In genomic region chr6:18101271-18101670, GRCh38 we compare ENCODE assay signal across 21 cellular contexts. TPM values are rescaled to one million over a fixed set of nuclear protein-coding genes. Genes with fewer than 3 reads are reported as not detected.
DNase-seq lines count a peak whose midpoint lies in the region; ATAC-seq and TF ChIP-seq lines count a peak whose summit lies in the region.
"Had no signal": no experiment of that assay in that cellular context is flagged by ENCODE, and none has a peak within 500 bp of the region (broad histone marks: within the 10 kb centered on the region; RNA-seq: fewer than 3 reads in every experiment).

No MANE protein-coding gene starts in this region.

- DNase-seq in AG09309 (ENCODE audit: low read depth) (peak; percentile 8), IMR-90 (peak; percentile 73), choroid plexus epithelial cell (ENCODE audit: low read depth) (peak; percentile 16), mesenchymal stem cell (peak; percentile 7), 8988T (no peak)
- DNase-seq in activated T-cell treated with anti-CD3 and anti-CD28 coated beads, Interleukin-2, amount 50 U/mL, for 48 hours, result no peak
- DNase-seq: ACHN; activated CD4-positive, alpha-beta T cell treated with anti-CD3 and anti-CD28 coated beads, Interleukin-2, amount 50 U/mL, for 48 hours; activated naive CD4-positive, alpha-beta T cell treated with Interleukin-2 at 50 U/mL for 16 hours; activated T-cell treated with anti-CD3 and anti-CD28 coated beads for 4 hours; aorta; CD8-positive, alpha-beta memory T cell; colonic mucosa; foreskin melanocyte; naive thymus-derived CD4-positive, alpha-beta T cell; posterior cingulate gyrus; stimulated activated CD4-positive, alpha-beta T cell treated with anti-CD3 and anti-CD28 coated beads, Interleukin-4, amount 100 ng/mL, for 1 hour; uterus had no signal

- H2BK15ac ChIP-seq in IMR-90 (ENCODE audit: low read depth, low read length) (no peak overlapping the region), mesenchymal stem cell (ENCODE audit: low read depth, poor library complexity, severe bottlenecking) (no peak overlapping the region)

- TF ChIP-seq RAD21 in IMR-90 (IDR thresholded peaks at IDR 0.05; ENCODE audit: low read length), result no peak

- H3K27ac ChIP-seq in IMR-90 (ENCODE audit: insufficient read depth, low read length), result no peak overlapping the region
- H3K27ac ChIP-seq in mesenchymal stem cell (ENCODE audit: low read length, poor library complexity, severe bottlenecking), result no peak overlapping the region
- H3K27ac ChIP-seq: colonic mucosa, skin epidermis, uterus had no signal

- H3K4me2 ChIP-seq in IMR-90 (ENCODE audit: low read depth, low read length), result no peak overlapping the region
- no peak overlapping the region for H3K4me2 ChIP-seq in mesenchymal stem cell (ENCODE audit: low read length, poor library complexity, severe bottlenecking)

- no peaks in the 10 kb centered on the region for H4K20me1 ChIP-seq in IMR-90 (ENCODE audit: insufficient read depth, low read length)

- H3K14ac ChIP-seq in IMR-90 (replicated peaks; ENCODE audit: low read depth, low read length) (no peak overlapping the region), mesenchymal stem cell (ENCODE audit: low read length in 2 of 2) (no peak overlapping the region)

- H3K36me3 ChIP-seq in IMR-90 (ENCODE audit: control insufficient read depth, insufficient read depth, low read length), result no peaks in the 10 kb centered on the region
- no peaks in the 10 kb centered on the region for H3K36me3 ChIP-seq in mesenchymal stem cell (ENCODE audit: control insufficient read depth in 1 of 2, insufficient read depth in 2 of 2, low read depth in 1 of 2, low read length in 2 of 2)
- H3K36me3 ChIP-seq: colonic mucosa, uterus had no signal

- no peak for TF ChIP-seq POLR2A in IMR-90 (IDR thresholded peaks at IDR 0.05; ENCODE audit: low read depth, low read length)

- H2AK9ac ChIP-seq in IMR-90 (replicated peaks; ENCODE audit: low read depth, low read length, poor library complexity), result no peak overlapping the region

- H2AK5ac ChIP-seq in IMR-90 (ENCODE audit: low read depth, low read length) (no peak overlapping the region), mesenchymal stem cell (ENCODE audit: low read length, severe bottlenecking) (no peak overlapping the region)

- peaks cover 7% of the 10 kb centered on the region; the same call in 1 of the 2 replicates for H3K9me1 ChIP-seq in IMR-90 (ENCODE audit: insufficient read depth, low read length)

- POLR2A ChIA-PET in IMR-90 (lab: Charles Lee; ENCODE audit: unreplicated experiment), result no interaction called here

- H4K91ac ChIP-seq in IMR-90 (ENCODE audit: insufficient read depth, low read depth, low read length) (no peak overlapping the region), mesenchymal stem cell (ENCODE audit: low read length) (no peak overlapping the region)

- H2BK12ac ChIP-seq in mesenchymal stem cell (ENCODE audit: low read length in 2 of 2), result no peak overlapping the region

- H2AFZ ChIP-seq in IMR-90 (replicated peaks; ENCODE audit: low read length, poor library complexity), result no peak overlapping the region
- no peak overlapping the region for H2AFZ ChIP-seq in mesenchymal stem cell (ENCODE audit: low read depth, low read length)

- H3K56ac ChIP-seq in IMR-90 (ENCODE audit: extremely low read depth, insufficient read depth, low read length), result no peak overlapping the region

- CTCF ChIA-PET in IMR-90 (lab: Yijun Ruan, JAX), result no interaction called here

- intact Hi-C loops in IMR-90 (cut with micrococcal nuclease), result no loop called here

- H3K4ac ChIP-seq in IMR-90 (ENCODE audit: low read depth, low read length), result no peak overlapping the region
- H3K4ac ChIP-seq in mesenchymal stem cell (ENCODE audit: low read depth in 1 of 2, low read length in 2 of 2), result no peak overlapping the region

- ATAC-seq in IMR-90 (ENCODE audit: low read depth) (peak; percentile 92), HG03135 (IDR thresholded peaks at IDR 0.05; ENCODE audit: unreplicated experiment) (no peak), GM21367 (IDR thresholded peaks at IDR 0.05; ENCODE audit: unreplicated experiment) (no peak)
- ATAC-seq: naive thymus-derived CD4-positive, alpha-beta T cell had no signal

- BruUV-seq in IMR-90 (replicated peaks; lab: Mats Ljungman, UMichigan), result no TSS peak

- H2BK20ac ChIP-seq in IMR-90 (ENCODE audit: low read depth, low read length), result no peak overlapping the region

- H2BK5ac ChIP-seq in IMR-90 (ENCODE audit: low read depth, low read length, poor library complexity, severe bottlenecking) (no peak overlapping the region), mesenchymal stem cell (ENCODE audit: low read depth, low read length, poor library complexity, severe bottlenecking) (no peak overlapping the region)

- H3K9me3 ChIP-seq in IMR-90 (ENCODE audit: control insufficient read depth, insufficient read depth, low read length) (no peaks in the 10 kb centered on the region), mesenchymal stem cell (ENCODE audit: control insufficient read depth, low read length) (peaks cover 3% of the 10 kb centered on the region)
- H3K9me3 ChIP-seq: colonic mucosa, uterus had no signal

- WGBS in IMR-90 (ENCODE audit: extremely low coverage in 2 of 2, insufficient read length in 1 of 2), 2 experiments, result no CpG with 5 or more reads among the region's 1 CpG
- WGBS in mesenchymal stem cell, result 81% methylated on average over 1 of the region's 1 CpG

- H3K18ac ChIP-seq in IMR-90 (ENCODE audit: low read depth, low read length) (no peak overlapping the region), mesenchymal stem cell (ENCODE audit: low read depth in 1 of 2, low read length in 2 of 2) (no peak overlapping the region)

- TF ChIP-seq CTCF in AG09309 (IDR thresholded peaks at IDR 0.05; ENCODE audit: control insufficient read depth, insufficient read depth, low read depth, low read length, missing control alignments), result no peak
- TF ChIP-seq CTCF in IMR-90 (conservative IDR thresholded peaks at IDR 0.05; ENCODE audit: low read depth, low read length), result no peak
- no peak for TF ChIP-seq CTCF in choroid plexus epithelial cell (conservative IDR thresholded peaks at IDR 0.05; ENCODE audit: low read depth, low read length)

- H3K27me3 ChIP-seq in IMR-90 (ENCODE audit: control insufficient read depth, insufficient read depth, low read length) (no peaks in the 10 kb centered on the region), mesenchymal stem cell (ENCODE audit: control insufficient read depth in 1 of 2, insufficient read depth in 1 of 2, low read length in 2 of 2) (no peaks in the 10 kb centered on the region)
- H3K27me3 ChIP-seq: colonic mucosa, uterus had no signal

- dilution Hi-C loops in IMR-90 (cut with HindIII; ENCODE audit: low sequenced_read_pairs, unreplicated experiment), result no loop called here

- H3K4me1 ChIP-seq in IMR-90 (ENCODE audit: control insufficient read depth, insufficient read depth, low read length) (peaks cover 3% of the 10 kb centered on the region), mesenchymal stem cell (ENCODE audit: control insufficient read depth, insufficient read depth, low read depth, low read length) (no peaks in the 10 kb centered on the region)
- H3K4me1 ChIP-seq: colonic mucosa, uterus had no signal

- H3K9ac ChIP-seq in IMR-90 (ENCODE audit: low read depth, low read length) (no peak overlapping the region), mesenchymal stem cell (ENCODE audit: low read length) (no peak overlapping the region)

- in situ Hi-C loops in IMR-90 (cut with MboI; ENCODE audit: low sequenced_read_pairs), result no loop called here

- H2BK120ac ChIP-seq in IMR-90 (ENCODE audit: low read depth, low read length) (no peak overlapping the region), mesenchymal stem cell (ENCODE audit: low read depth, low read length) (no peak overlapping the region)

- H3K23ac ChIP-seq in IMR-90 (ENCODE audit: low read depth, low read length), result no peak overlapping the region
- H3K23ac ChIP-seq in mesenchymal stem cell (ENCODE audit: low read length in 2 of 2), result no peak overlapping the region

- H4K8ac ChIP-seq in IMR-90 (ENCODE audit: low read depth in 2 of 2, low read length in 2 of 2) (no peak overlapping the region), mesenchymal stem cell (ENCODE audit: low read length) (no peak overlapping the region)

- no peak overlapping the region for H4K5ac ChIP-seq in IMR-90 (ENCODE audit: low read depth, low read length)

- H3K4me3 ChIP-seq in AG09309 (ENCODE audit: control insufficient read depth, low read depth, low read length) (no peak overlapping the region), IMR-90 (ENCODE audit: insufficient read depth, low read depth, low read length) (no peak overlapping the region), choroid plexus epithelial cell (ENCODE audit: low read depth, low read length) (no peak overlapping the region), mesenchymal stem cell (ENCODE audit: insufficient read depth in 1 of 2, low read depth in 1 of 2, low read length in 2 of 2) (no peak overlapping the region)
- H3K4me3 ChIP-seq: colonic mucosa, skin epidermis, uterus had no signal

- H3K79me1 ChIP-seq in IMR-90 (ENCODE audit: low read depth in 1 of 2, low read length in 2 of 2) (no peaks in the 10 kb centered on the region), mesenchymal stem cell (replicated peaks; ENCODE audit: low read length, poor library complexity, severe bottlenecking) (no peaks in the 10 kb centered on the region)

RNA-seq across cellular contexts. Expression of gene NHLRC1, which starts 21.2 kb away (rescaled TPM):
- total RNA-seq in IMR-90 (2012; rRNA removed), result 0.83 and 1.1 TPM in 2 replicates
- polyA plus RNA-seq in IMR-90 (2012; rRNA removed), result 1.0 and 1.1 TPM in 2 replicates
- 1.1 and 1.5 TPM in 2 replicates for polyA plus RNA-seq in IMR-90 (2012; cell fraction: cytosol; rRNA removed)
- 0.36 and 0.78 TPM in 2 replicates for polyA plus RNA-seq in IMR-90 (2012; cell fraction: nucleus; rRNA removed; ENCODE audit: low replicate concordance)
- polyA plus RNA-seq in mesenchymal stem cell (2013, experiment 1 of 2), result 0.75 TPM
- 0.74 TPM for polyA plus RNA-seq in mesenchymal stem cell (2013, experiment 2 of 2)

RNA-seq across cellular contexts. Expression of gene TPMT, which starts 53.6 kb away (rescaled TPM):
- 10.8 and 22.2 TPM in 2 replicates for total RNA-seq in IMR-90 (2012; rRNA removed)
- 11.3 and 14.1 TPM in 2 replicates for polyA plus RNA-seq in IMR-90 (2012; rRNA removed)
- polyA plus RNA-seq in IMR-90 (2012; cell fraction: cytosol; rRNA removed), result 2.7 and 4.9 TPM in 2 replicates
- 0.97 and 4.4 TPM in 2 replicates for polyA plus RNA-seq in IMR-90 (2012; cell fraction: nucleus; rRNA removed; ENCODE audit: low replicate concordance)
- polyA plus RNA-seq in mesenchymal stem cell (2013, experiment 1 of 2), result 10.9 TPM
- polyA plus RNA-seq in mesenchymal stem cell (2013, experiment 2 of 2), result 11.1 TPM

RNA-seq across cellular contexts. Expression of gene KDM1B, which starts 54.0 kb away (rescaled TPM):
- 16.7 and 16.9 TPM in 2 replicates for total RNA-seq in IMR-90 (2012; rRNA removed)
- polyA plus RNA-seq in IMR-90 (2012; rRNA removed), result 9.8 and 13.2 TPM in 2 replicates
- polyA plus RNA-seq in IMR-90 (2012; cell fraction: cytosol; rRNA removed), result 5.0 and 5.4 TPM in 2 replicates
- 2.5 and 6.6 TPM in 2 replicates for polyA plus RNA-seq in IMR-90 (2012; cell fraction: nucleus; rRNA removed; ENCODE audit: low replicate concordance)
- 8.9 TPM for polyA plus RNA-seq in mesenchymal stem cell (2013, experiment 1 of 2)
- 9.3 TPM for polyA plus RNA-seq in mesenchymal stem cell (2013, experiment 2 of 2)

Comparison
In these comparisons a context has a peak if more than half of its experiments do, and no peak if none do; other contexts are left out.
1. DNase-seq: peak in AG09309 (single experiment), IMR-90 (single experiment), choroid plexus epithelial cell (single experiment) and mesenchymal stem cell (single experiment); none in activated T-cell treated with anti-CD3 and anti-CD28 coated beads, Interleukin-2, amount 50 U/mL, for 48 hours (0 of 2) and 8988T (single experiment).